20 cellular contexts compared by ENCODE assay signal in the genomic region with DNA sequence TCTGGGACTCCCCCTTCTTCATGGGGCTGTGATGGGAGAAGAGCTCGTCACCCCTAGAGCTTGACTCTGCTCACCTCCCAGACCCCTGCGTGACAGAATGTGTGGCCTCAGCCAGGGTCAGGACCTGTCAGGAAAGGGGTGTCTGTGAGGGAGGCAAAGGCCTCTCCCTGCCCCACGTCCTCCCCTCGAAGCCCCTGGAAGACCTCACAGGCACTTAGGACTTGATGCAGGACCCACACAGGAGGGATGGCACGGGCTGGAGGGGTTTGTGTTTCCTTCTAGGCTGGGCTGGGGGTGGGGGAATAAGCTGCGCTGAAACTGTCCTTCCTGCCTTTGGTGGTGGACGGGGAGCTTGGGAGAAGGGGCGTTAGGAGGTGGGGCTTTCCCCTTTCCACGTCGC. TPM values are rescaled to one million over a fixed set of nuclear protein-coding genes. Genes with fewer than 3 reads are reported as not detected.
DNase-seq lines count a peak whose midpoint lies in the region; ATAC-seq, FAIRE-seq and TF ChIP-seq lines count a peak whose summit lies in the region.
"Had no signal": no experiment of that assay in that cellular context is flagged by ENCODE, and none has a peak within 500 bp of the region (broad histone marks: within the 10 kb centered on the region; RNA-seq: fewer than 3 reads in every experiment).

No MANE protein-coding gene starts in this region.

- H3K4me2 ChIP-seq in H9 (ENCODE audit: insufficient read depth, insufficient read length, low read length) (no peak overlapping the region), H1 (ENCODE audit: insufficient read depth in 1 of 2, low read depth in 2 of 2, low read length in 2 of 2) (no peak overlapping the region; a peak in 1 of 4 replicates), mesendoderm (ENCODE audit: low read length) (no peak overlapping the region), trophoblast cell (ENCODE audit: low read length) (no peak overlapping the region)

- no peak for TF ChIP-seq POLR2A in H1 (IDR thresholded peaks at IDR 0.05; ENCODE audit: control extremely low read depth in 1 of 2, low read depth in 2 of 2, low read length in 2 of 2)

- H2BK15ac ChIP-seq in H9 (ENCODE audit: low read depth, low read length) = no peak overlapping the region
- H2BK15ac ChIP-seq in H1 (ENCODE audit: low read length) = no peak overlapping the region
- H2BK15ac ChIP-seq in mesendoderm (replicated peaks; ENCODE audit: low read depth) = no peak overlapping the region

- peak; percentile 32 for DNase-seq in GM10266 (ENCODE audit: extremely low spot score)
- peak; percentile 38 for DNase-seq in H9
- DNase-seq in H1 (ENCODE audit: low read depth in 1 of 2, low spot score in 2 of 2) = no peak
- DNase-seq in mesendoderm = no peak
- no peak for DNase-seq in HAP-1 (ENCODE audit: low spot score in 2 of 2)
- no peak for DNase-seq in trophoblast cell
- DNase-seq: C1 segment of cervical spinal cord; CD4-positive, alpha-beta memory T cell; COR-L47; DMS153; DND-41; GM23248; HFFc6 had no signal

- H3K23me2 ChIP-seq in H9 (ENCODE audit: insufficient read length, low read depth, low read length, poor library complexity, severe bottlenecking) (peaks cover 3% of the 10 kb centered on the region), H1 (ENCODE audit: low read depth, low read length) (peaks cover 9% of the 10 kb centered on the region; the same call in 1 of the 2 replicates)

- H2BK20ac ChIP-seq in H9 (ENCODE audit: low read depth, low read length, poor library complexity, severe bottlenecking) (no peak overlapping the region), H1 (ENCODE audit: low read length) (no peak overlapping the region)

- H4K12ac ChIP-seq in trophoblast cell (ENCODE audit: low read depth, low read length) = no peak overlapping the region

- H3K79me2 ChIP-seq in H9 (ENCODE audit: insufficient read depth, low read length) = no peaks in the 10 kb centered on the region
- H3K79me2 ChIP-seq in H1 (ENCODE audit: control insufficient read depth in 1 of 2, insufficient read depth in 2 of 2, low read length in 2 of 2) = no peaks in the 10 kb centered on the region
- H3K79me2 ChIP-seq in mesendoderm (ENCODE audit: control insufficient read depth, insufficient read depth, low read length) = no peaks in the 10 kb centered on the region
- H3K79me2 ChIP-seq in trophoblast cell (ENCODE audit: control insufficient read depth, insufficient read depth, low read length, poor library complexity) = no peaks in the 10 kb centered on the region

- H4K91ac ChIP-seq in H9 (ENCODE audit: insufficient read length, low read depth, low read length) (no peak overlapping the region), H1 (replicated peaks; ENCODE audit: insufficient read length, low read length) (no peak overlapping the region), trophoblast cell (ENCODE audit: low read depth, low read length) (no peak overlapping the region)

- H3K36me3 Mint-ChIP-seq in H9 (ENCODE audit: insufficient read depth in 1 of 3, low read depth in 3 of 3) = peaks cover 0 to 12% (median 9%) of the 10 kb centered on the region in 3 experiments; a peak in 4 of 7 replicates

- no peak overlapping the region for H2AK5ac ChIP-seq in H9 (ENCODE audit: insufficient read length, low read length)
- H2AK5ac ChIP-seq in H1 (ENCODE audit: low read depth, low read length) = no peak overlapping the region
- H2AK5ac ChIP-seq in mesendoderm (ENCODE audit: low read length) = peak overlapping the region; percentile 56
- H2AK5ac ChIP-seq in trophoblast cell (ENCODE audit: low read length) = no peak overlapping the region

- no peak overlapping the region for H2BK12ac ChIP-seq in H9 (ENCODE audit: insufficient read length, low read depth, low read length)
- 0 out of 2 replicates have a peak overlapping the region, but pooled peaks have one; percentile 33 for H2BK12ac ChIP-seq in H1 (ENCODE audit: low read depth, low read length)
- no peak overlapping the region for H2BK12ac ChIP-seq in trophoblast cell (ENCODE audit: low read length)

- H3K18ac ChIP-seq in H9 (ENCODE audit: insufficient read length, low read depth, low read length) = no peak overlapping the region
- H3K18ac ChIP-seq in H1 (ENCODE audit: extremely low read depth, low read length) = no peak overlapping the region; the same call in 1 of the 2 replicates
- no peak overlapping the region for H3K18ac ChIP-seq in mesendoderm (ENCODE audit: low read length)
- H3K18ac ChIP-seq in trophoblast cell (ENCODE audit: low read length) = no peak overlapping the region

- H3K4me1 ChIP-seq in H9 (ENCODE audit: insufficient read depth, low read length) (peaks cover 6% of the 10 kb centered on the region; the same call in 1 of the 2 replicates), H1 (replicated peaks in 1 of 4; ENCODE audit: control insufficient read depth in 3 of 4, insufficient read depth in 4 of 4, low read length in 3 of 4) (peaks cover 3 to 21% (median 9%) of the 10 kb centered on the region in 4 experiments), mesendoderm (ENCODE audit: control insufficient read depth, low read depth, low read length) (no peaks in the 10 kb centered on the region), HAP-1 (no peaks in the 10 kb centered on the region), trophoblast cell (ENCODE audit: control insufficient read depth in 1 of 2, insufficient read depth in 2 of 2, low read length in 2 of 2) (peaks cover 8 to 14% of the 10 kb centered on the region in 2 experiments)

- H3K14ac ChIP-seq in H9 (ENCODE audit: insufficient read depth, low read length) (no peak overlapping the region), H1 (ENCODE audit: insufficient read length) (no peak overlapping the region), trophoblast cell (ENCODE audit: low read length) (no peak overlapping the region)

- H4K20me1 ChIP-seq in H9 (ENCODE audit: control insufficient read depth, insufficient read depth, insufficient read length) (no peaks in the 10 kb centered on the region), H1 (replicated peaks in 1 of 2; ENCODE audit: control insufficient read depth in 1 of 2, insufficient read depth in 2 of 2, low read length in 2 of 2) (peaks cover 2% of the 10 kb centered on the region in 2 experiments)

- no peak overlapping the region for H2BK5ac ChIP-seq in H9 (ENCODE audit: insufficient read length, low read length)
- no peak overlapping the region for H2BK5ac ChIP-seq in H1 (ENCODE audit: low read depth, low read length)
- H2BK5ac ChIP-seq in mesendoderm (ENCODE audit: low read length) = no peak overlapping the region
- no peak overlapping the region for H2BK5ac ChIP-seq in trophoblast cell (ENCODE audit: low read depth, low read length, poor library complexity)

- WGBS in H9 (ENCODE audit: extremely low coverage, insufficient read length, low lambda C conversion rate) = no CpG with 5 or more reads among the region's 10 CpGs
- 86% methylated on average over 9 of the region's 10 CpGs; no CpG with 5 or more reads in 1 of the 2 experiments for WGBS in H1 (ENCODE audit: extremely low coverage in 1 of 2, insufficient coverage in 1 of 2, insufficient read length in 1 of 2, insufficient replicate concordance in 2 of 2, low coverage in 1 of 2, low lambda C conversion rate in 2 of 2, missing lambda C conversion rate in 1 of 2), 2 experiments
- no CpG with 5 or more reads among the region's 10 CpGs for WGBS in mesendoderm (ENCODE audit: extremely low coverage, insufficient coverage, low lambda C conversion rate)
- WGBS in trophoblast cell (ENCODE audit: extremely low coverage, insufficient coverage, insufficient read length) = no CpG with 5 or more reads among the region's 10 CpGs

- H3K79me1 ChIP-seq in H9 (ENCODE audit: insufficient read depth, low read depth, low read length, poor library complexity, severe bottlenecking) (no peaks in the 10 kb centered on the region), H1 (ENCODE audit: low read depth, low read length) (no peaks in the 10 kb centered on the region), mesendoderm (ENCODE audit: low read length) (no peaks in the 10 kb centered on the region), trophoblast cell (ENCODE audit: low read length) (peaks cover 4% of the 10 kb centered on the region)

- no peak overlapping the region for H3K4me3 Mint-ChIP-seq in H9
- H3K4me3 Mint-ChIP-seq: HFFc6 had no signal

- POLR2A ChIA-PET in H1 (lab: Charles Lee; ENCODE audit: partially characterized antibody) = interaction anchor here (0.9 to 3.4 kb wide), 7 partner anchors 8 to 325 kb away, joined by 3 to 23 read pairs (median 6); no protein-coding TSS in a partner anchor

- H4K8ac ChIP-seq in H9 (replicated peaks; ENCODE audit: insufficient read length, low read depth, low read length) (no peak overlapping the region), H1 (ENCODE audit: extremely low read depth, insufficient read depth, low read length) (no peak overlapping the region), mesendoderm (ENCODE audit: low read depth, low read length) (no peak overlapping the region), trophoblast cell (ENCODE audit: low read depth, low read length) (no peak overlapping the region)

- CTCF ChIA-PET in H1 (lab: Charles Lee; ENCODE audit: partially characterized antibody) = interaction anchor here (0.6 to 10.0 kb wide), 7 partner anchors 9 to 250 kb away, joined by 3 to 62 read pairs (median 4); no protein-coding TSS in a partner anchor

- no peak overlapping the region for H2AFZ ChIP-seq in H9 (ENCODE audit: low read length)
- no peak overlapping the region for H2AFZ ChIP-seq in H1 (ENCODE audit: low read length)
- no peak overlapping the region for H2AFZ ChIP-seq in trophoblast cell (ENCODE audit: insufficient read depth, low read length, poor library complexity)
- H2AFZ ChIP-seq: GM23248 had no signal

- H2BK120ac ChIP-seq in H9 (ENCODE audit: low read depth, low read length, poor library complexity, severe bottlenecking) = no peak overlapping the region
- H2BK120ac ChIP-seq in H1 (replicated peaks; ENCODE audit: low read depth, low read length) = no peak overlapping the region
- no peak overlapping the region for H2BK120ac ChIP-seq in mesendoderm (ENCODE audit: low read depth, low read length)
- no peak overlapping the region for H2BK120ac ChIP-seq in trophoblast cell (ENCODE audit: insufficient read depth, low read length, poor library complexity)

- no peaks in the 10 kb centered on the region for H3K36me3 ChIP-seq in H1 (ENCODE audit: control insufficient read depth in 2 of 4, insufficient read depth in 4 of 4, low read length in 3 of 4)
- no peaks in the 10 kb centered on the region for H3K36me3 ChIP-seq in mesendoderm (ENCODE audit: control insufficient read depth, insufficient read depth, low read length)
- H3K36me3 ChIP-seq in HAP-1 (replicated peaks) = no peaks in the 10 kb centered on the region
- no peaks in the 10 kb centered on the region for H3K36me3 ChIP-seq in trophoblast cell (ENCODE audit: control insufficient read depth in 1 of 2, insufficient read depth in 2 of 2, low read length in 2 of 2)

- H3K56ac ChIP-seq in H9 (ENCODE audit: insufficient read length, low read depth, low read length) = no peak overlapping the region
- no peak overlapping the region for H3K56ac ChIP-seq in H1 (replicated peaks; ENCODE audit: insufficient read length, low read depth, low read length)
- peak overlapping the region; percentile 5 for H3K56ac ChIP-seq in mesendoderm (ENCODE audit: low read length)

- no peak for TF ChIP-seq CTCF in GM10266 (IDR thresholded peaks at IDR 0.05; ENCODE audit: control insufficient read depth, insufficient read depth, low read depth, missing control alignments)
- TF ChIP-seq CTCF in H9 (conservative IDR thresholded peaks at IDR 0.05) = no peak
- no peak for TF ChIP-seq CTCF in H1 (IDR thresholded peaks at IDR 0.05; ENCODE audit: control extremely low read depth in 1 of 3, insufficient read depth in 1 of 3, low read depth in 1 of 3, low read length in 3 of 3)

- H3T11ph ChIP-seq in H9 (ENCODE audit: low read length) = no peak overlapping the region

- no peaks in the 10 kb centered on the region for H3K9me3 ChIP-seq in H9 (ENCODE audit: control insufficient read depth, low read depth, low read length)
- no peaks in the 10 kb centered on the region for H3K9me3 ChIP-seq in H1 (ENCODE audit: insufficient read depth in 2 of 2, low read depth in 1 of 2, low read length in 1 of 2)
- H3K9me3 ChIP-seq in HAP-1 = no peaks in the 10 kb centered on the region
- H3K9me3 ChIP-seq in trophoblast cell (ENCODE audit: insufficient read depth, low read depth, low read length) = peaks cover 2% of the 10 kb centered on the region

- in situ Hi-C loops in HAP-1 (cut with MboI; ENCODE audit: low sequenced_read_pairs) = no loop called here

- no peak overlapping the region for H3K23ac ChIP-seq in H9 (ENCODE audit: insufficient read length, low read depth, low read length)
- no peak overlapping the region for H3K23ac ChIP-seq in H1 (ENCODE audit: insufficient read length)
- no peak overlapping the region for H3K23ac ChIP-seq in mesendoderm (ENCODE audit: low read length)
- no peak overlapping the region for H3K23ac ChIP-seq in trophoblast cell (ENCODE audit: low read length)

- H3K4ac ChIP-seq in H9 (ENCODE audit: low read depth, low read length) = no peak overlapping the region
- no peak overlapping the region for H3K4ac ChIP-seq in H1 (replicated peaks; ENCODE audit: insufficient read length, low read depth, low read length)
- H3K4ac ChIP-seq in mesendoderm (ENCODE audit: low read depth, low read length) = no peak overlapping the region
- no peak overlapping the region for H3K4ac ChIP-seq in trophoblast cell (ENCODE audit: low read depth, low read length)

- FAIRE-seq in H1 (lab: Jason Lieb, UNC) = no peak
- FAIRE-seq: G401.6, GM12891, GM18507 had no signal

- TF ChIP-seq RAD21 in H1 (IDR thresholded peaks at IDR 0.05 in 1 of 2, conservative IDR thresholded peaks at IDR 0.05 in 1 of 2; ENCODE audit: low read depth in 2 of 2, low read length in 2 of 2) = no peak

- no peak for TF ChIP-seq EP300 in H1 (IDR thresholded peaks at IDR 0.05; ENCODE audit: borderline replicate concordance in 1 of 2, low read depth in 2 of 2, low read length in 2 of 2)

- H3K27me3 Mint-ChIP-seq in H9 (ENCODE audit: low read depth) = peaks cover 9% of the 10 kb centered on the region

- no peak overlapping the region for H3K27ac Mint-ChIP-seq in H9
- H3K27ac Mint-ChIP-seq: CD4-positive, alpha-beta memory T cell; HFFc6 had no signal

- peaks cover 13 to 50% of the 10 kb centered on the region in 2 experiments for H3K4me1 Mint-ChIP-seq in H9

- no peaks in the 10 kb centered on the region for H3K9me3 Mint-ChIP-seq in H9
- H3K9me3 Mint-ChIP-seq: CD4-positive, alpha-beta memory T cell; HFFc6 had no signal

- no peak for ATAC-seq in GM21528 (IDR thresholded peaks at IDR 0.05; ENCODE audit: low FRiP score, unreplicated experiment)
- no peak for ATAC-seq in GM21619 (IDR thresholded peaks at IDR 0.05; ENCODE audit: unreplicated experiment)

- H3K27me3 ChIP-seq in H9 (ENCODE audit: insufficient read depth, low read length) (no peaks in the 10 kb centered on the region), H1 (replicated peaks in 1 of 4; ENCODE audit: control insufficient read depth in 3 of 4, extremely low read depth in 1 of 4, insufficient read depth in 3 of 4, low read length in 3 of 4) (peaks cover 0 to 4% (median 2%) of the 10 kb centered on the region in 4 experiments; a peak in 1 of 7 replicates), mesendoderm (ENCODE audit: insufficient read depth, low read length, poor library complexity) (no peaks in the 10 kb centered on the region), HAP-1 (ENCODE audit: low read depth) (peaks cover 6% of the 10 kb centered on the region; the same call in 1 of the 2 replicates), trophoblast cell (ENCODE audit: insufficient read depth, low read length) (peaks cover 3% of the 10 kb centered on the region)

- H3K9ac ChIP-seq in H9 (ENCODE audit: extremely low read depth, insufficient read length, low read length) = no peak overlapping the region
- no peak overlapping the region for H3K9ac ChIP-seq in H1 (replicated peaks in 1 of 4; ENCODE audit: extremely low read depth in 1 of 4, low read depth in 3 of 4, low read length in 3 of 4)
- no peak overlapping the region for H3K9ac ChIP-seq in mesendoderm (ENCODE audit: low read length)
- H3K9ac ChIP-seq in trophoblast cell (ENCODE audit: low read length) = no peak overlapping the region
- H3K9ac ChIP-seq: GM23248 had no signal

- no peak overlapping the region for H4K5ac ChIP-seq in H9 (ENCODE audit: insufficient read length, low read depth, low read length)
- H4K5ac ChIP-seq in H1 (ENCODE audit: insufficient read length, low read depth, low read length) = no peak overlapping the region
- no peak overlapping the region for H4K5ac ChIP-seq in mesendoderm (ENCODE audit: low read length)

- H3K4me3 ChIP-seq in H1 (ENCODE audit: extremely low read depth in 1 of 4, insufficient read depth in 2 of 4, low read depth in 3 of 4, low read length in 4 of 4) = no peak overlapping the region
- no peak overlapping the region for H3K4me3 ChIP-seq in mesendoderm (ENCODE audit: low read length)
- H3K4me3 ChIP-seq in HAP-1 = no peak overlapping the region
- H3K4me3 ChIP-seq in trophoblast cell (ENCODE audit: low read depth, low read length) = no peak overlapping the region
- H3K4me3 ChIP-seq: GM23248 had no signal

- H3K27ac ChIP-seq in H9 (ENCODE audit: insufficient read length, low read depth, low read length) = no peak overlapping the region
- no peak overlapping the region; the same call in 1 of the 2 replicates for H3K27ac ChIP-seq in H1 (ENCODE audit: low read depth, low read length)
- H3K27ac ChIP-seq in mesendoderm (ENCODE audit: low read depth, low read length) = no peak overlapping the region
- H3K27ac ChIP-seq in trophoblast cell (ENCODE audit: low read depth, low read length) = no peak overlapping the region
- H3K27ac ChIP-seq: GM23248 had no signal

RNA-seq across cellular contexts. Expression of gene CLUH, which starts 11.0 kb away (rescaled TPM):
- 91.3 and 97.0 TPM in 2 replicates for total RNA-seq in H9 (2021)
- total RNA-seq in H1 (2021; fragmentation: NEBNext Ultra II Directional; extraction: Animal tissue kit (Norgen Biotek cat#: 25700)) = 93.6 and 98.6 TPM in 2 replicates
- polyA plus RNA-seq in H1 (2011; rRNA removed) = 33.6 and 46.8 TPM in 2 replicates
- polyA plus RNA-seq in H1 (2011; cell fraction: cytosol; rRNA removed) = 32.3 TPM
- 142 TPM for polyA plus RNA-seq in H1 (2011; cell fraction: nucleus; rRNA removed)
- polyA plus RNA-seq in H1 (2012, experiment 1 of 2) = 64.3 to 76.7 TPM (median 69.8 TPM) in 4 replicates
- polyA plus RNA-seq in H1 (2012, experiment 2 of 2) = 44.8 TPM
- polyA plus RNA-seq in H1 (2013, experiment 1 of 2) = 45.6 TPM
- 39.5 TPM for polyA plus RNA-seq in H1 (2013, experiment 2 of 2)
- polyA minus RNA-seq in H1 (2011; rRNA and poly(A)+ RNA removed) = 24.7 and 34.6 TPM in 2 replicates
- polyA minus RNA-seq in H1 (2011; cell fraction: cytosol; rRNA and poly(A)+ RNA removed) = 32.9 TPM
- 44.5 TPM for polyA minus RNA-seq in H1 (2011; cell fraction: nucleus; rRNA and poly(A)+ RNA removed)
- polyA plus RNA-seq in mesendoderm (2013, experiment 1 of 2) = 51.3 TPM
- 49.9 TPM for polyA plus RNA-seq in mesendoderm (2013, experiment 2 of 2)
- 28.9 and 29.4 TPM in 2 replicates for polyA plus RNA-seq in trophoblast cell (2013)

RNA-seq across cellular contexts. Expression of gene CCDC92B, which starts 26.8 kb away (rescaled TPM):
- 7.1 and 8.0 TPM in 2 replicates for total RNA-seq in H9 (2021)
- 11.9 and 12.1 TPM in 2 replicates for total RNA-seq in H1 (2021; fragmentation: NEBNext Ultra II Directional; extraction: Animal tissue kit (Norgen Biotek cat#: 25700))
- polyA plus RNA-seq in H1 (2011; rRNA removed) = 5.5 and 9.0 TPM in 2 replicates
- 5.5 TPM for polyA plus RNA-seq in H1 (2011; cell fraction: cytosol; rRNA removed)
- polyA plus RNA-seq in H1 (2011; cell fraction: nucleus; rRNA removed) = 11.0 TPM
- 9.2 to 11.7 TPM (median 11.1 TPM) in 4 replicates for polyA plus RNA-seq in H1 (2012, experiment 1 of 2)
- polyA plus RNA-seq in H1 (2012, experiment 2 of 2) = 12.5 TPM
- 8.5 TPM for polyA plus RNA-seq in H1 (2013, experiment 1 of 2)
- 8.3 TPM for polyA plus RNA-seq in H1 (2013, experiment 2 of 2)
- 4.7 and 10.4 TPM in 2 replicates for polyA minus RNA-seq in H1 (2011; rRNA and poly(A)+ RNA removed)
- 6.5 TPM for polyA minus RNA-seq in H1 (2011; cell fraction: cytosol; rRNA and poly(A)+ RNA removed)
- polyA minus RNA-seq in H1 (2011; cell fraction: nucleus; rRNA and poly(A)+ RNA removed) = 4.9 TPM
- 2.4 TPM for polyA plus RNA-seq in mesendoderm (2013, experiment 1 of 2)
- 2.2 TPM for polyA plus RNA-seq in mesendoderm (2013, experiment 2 of 2)
- 0.08 TPM in 2 replicates for polyA plus RNA-seq in trophoblast cell (2013)
- total RNA-seq: A172, GM23248, H4, HFFc6 had no signal
- polyA plus RNA-seq: CD4-positive, alpha-beta memory T cell; GM23248 had no signal

Comparison
In these comparisons a context has a peak if more than half of its experiments do, and no peak if none do; other contexts are left out.
1. DNase-seq: peak in GM10266 (single experiment) and H9 (single experiment); none in H1 (0 of 2), mesendoderm (single experiment), HAP-1 (0 of 2) and trophoblast cell (0 of 2).